8 cellular contexts compared by ENCODE assay signal in genomic region chr7:74988436-74988835, GRCh38. TPM values are rescaled to one million over a fixed set of nuclear protein-coding genes. Genes with fewer than 3 reads are reported as not detected.
DNase-seq lines count a peak whose midpoint lies in the region; ATAC-seq, FAIRE-seq and TF ChIP-seq lines count a peak whose summit lies in the region.
"Not testable (repeated sequence)": the region's sequence is repeated elsewhere in the genome, so short reads cannot be mapped to it uniquely, and the experiment has no call there.

No MANE protein-coding gene starts in this region.

- in situ Hi-C loops in HepG2 (cut with HindIII; ENCODE audit: extremely low pct_ligation_motif_present, low pct_unique_long_range_greater_than_20kb), result not testable (repeated sequence)

- H3K27me3 Mint-ChIP-seq in progenitor cell of endocrine pancreas, result not testable (repeated sequence)

- H3K27ac ChIP-seq in A549; HCT116 (ENCODE audit: low read depth, low read length); fibroblast of lung (ENCODE audit: insufficient read depth, low read length); HepG2 (ENCODE audit: extremely low read length, insufficient read depth, low read length): not testable (repeated sequence)

- not testable (repeated sequence) for H3K79me2 ChIP-seq in HCT116 (ENCODE audit: insufficient read depth, low read length); fibroblast of lung (ENCODE audit: control insufficient read depth, insufficient read depth, low read length); HepG2 (ENCODE audit: insufficient read depth, low read length)

- POLR2A ChIA-PET in A549 (lab: Yijun Ruan, JAX); HCT116 (lab: Charles Lee); HepG2 (lab: Yijun Ruan, JAX): not testable (repeated sequence)

- not testable (repeated sequence) for TF ChIP-seq RAD21 in A549 (conservative IDR thresholded peaks at IDR 0.05 in 1 of 2, IDR thresholded peaks at IDR 0.05 in 1 of 2); HCT116 (IDR thresholded peaks at IDR 0.05; ENCODE audit: low read depth); HepG2 (CRISPR knock-in tag; IDR thresholded peaks at IDR 0.05)

- 89% methylated on average over 9 of the region's 9 CpGs for WGBS in A549 (ENCODE audit: missing lambda C conversion rate)
- 96% methylated on average over 9 of the region's 9 CpGs for WGBS in HepG2 (ENCODE audit: low lambda C conversion rate)

- H3K4me2 ChIP-seq in A549; fibroblast of lung (ENCODE audit: extremely low read depth, insufficient read depth, low read length); HepG2 (ENCODE audit: low read depth, low read length): not testable (repeated sequence)
- H3K4me2 ChIP-seq in HCT116 (ENCODE audit: low read length), result 0 out of 2 replicates have a peak overlapping the region, but pooled peaks have one; percentile 14

- H3K27ac Mint-ChIP-seq in progenitor cell of endocrine pancreas, result peak overlapping the region; percentile 77

- not testable (repeated sequence) for H3K9ac ChIP-seq in HCT116 (ENCODE audit: low read length); fibroblast of lung (ENCODE audit: insufficient read depth, low read length); HepG2 (ENCODE audit: insufficient read depth, low read depth, low read length)

- not testable (repeated sequence) for H3K4me3 Mint-ChIP-seq in progenitor cell of endocrine pancreas (ENCODE audit: low read depth)

- H3K9me3 ChIP-seq in A549; HCT116 (ENCODE audit: control insufficient read depth in 1 of 2, insufficient read depth in 1 of 2, low read depth in 1 of 2, low read length in 2 of 2); fibroblast of lung (ENCODE audit: control insufficient read depth, insufficient read depth, low read depth, low read length); HepG2 (ENCODE audit: low read length): not testable (repeated sequence)

- TF ChIP-seq POLR2A in A549 (IDR thresholded peaks at IDR 0.05; ENCODE audit: low read length); HCT116 (IDR thresholded peaks at IDR 0.05; ENCODE audit: borderline replicate concordance, extremely low read depth, insufficient read depth, insufficient read length); HepG2 (IDR thresholded peaks at IDR 0.05; ENCODE audit: insufficient read depth in 1 of 2, low read depth in 2 of 2, low read length in 2 of 2): not testable (repeated sequence)

- not testable (repeated sequence) for FAIRE-seq in A549 (lab: Jason Lieb, UNC); HepG2 (lab: Jason Lieb, UNC)

- ATAC-seq in A549, HCT116, HepG2: not testable (repeated sequence)

- not testable (repeated sequence) for TF ChIP-seq CTCF in A549 (IDR thresholded peaks at IDR 0.05); HCT116 (IDR thresholded peaks at IDR 0.05 in 2 of 3, conservative IDR thresholded peaks at IDR 0.05 in 1 of 3; ENCODE audit: borderline replicate concordance in 1 of 3, insufficient read depth in 1 of 3, low read depth in 2 of 3, low read length in 2 of 3); choroid plexus epithelial cell (conservative IDR thresholded peaks at IDR 0.05; ENCODE audit: low read depth, low read length); fibroblast of lung (conservative IDR thresholded peaks at IDR 0.05 in 1 of 2, IDR thresholded peaks at IDR 0.05 in 1 of 2; ENCODE audit: low read depth in 1 of 2, low read length in 2 of 2); HepG2 (CRISPR knock-in tag; IDR thresholded peaks at IDR 0.05); progenitor cell of endocrine pancreas (IDR thresholded peaks at IDR 0.05; ENCODE audit: unreplicated experiment)

- RAD21 ChIA-PET in HCT116 (lab: Charles Lee; ENCODE audit: low non-redundant PET in 1 of 2, low total read pairs in 2 of 2, uncharacterized antibody in 2 of 2, unreplicated experiment in 2 of 2), result not testable (repeated sequence)

- DNase-seq in A549 (ENCODE audit: low read depth in 1 of 2, low spot score in 1 of 2); HCT116 (ENCODE audit: low read depth, low spot score); HepG2 (ENCODE audit: low spot score); progenitor cell of endocrine pancreas (ENCODE audit: low spot score, unreplicated experiment): not testable (repeated sequence)
- peak; percentile 14 for DNase-seq in amniotic epithelial cell (ENCODE audit: low read depth)
- peak; percentile 74 for DNase-seq in astrocyte of the hippocampus (ENCODE audit: low read depth, low spot score)
- DNase-seq in choroid plexus epithelial cell (ENCODE audit: low read depth), result peak; percentile 14
- DNase-seq in fibroblast of lung (ENCODE audit: low read depth in 2 of 2), result peak; percentile 35 to 80

- H2AFZ ChIP-seq in HCT116 (ENCODE audit: low read depth, low read length, poor library complexity, severe bottlenecking); fibroblast of lung (ENCODE audit: low read length); HepG2 (ENCODE audit: low read length): not testable (repeated sequence)

- not testable (repeated sequence) for H3K9me2 ChIP-seq in HCT116 (ENCODE audit: insufficient read depth)

- not testable (repeated sequence) for H3K36me3 ChIP-seq in HCT116 (ENCODE audit: control insufficient read depth in 1 of 2, insufficient read depth in 2 of 2, low read length in 2 of 2); fibroblast of lung (ENCODE audit: control insufficient read depth, insufficient read depth, low read length); HepG2 (replicated peaks in 1 of 2; ENCODE audit: control insufficient read depth in 1 of 2, insufficient read depth in 2 of 2, low read length in 2 of 2)

- H3K27me3 ChIP-seq in HCT116 (ENCODE audit: insufficient read depth, low read length), result peaks cover 16% of the 10 kb centered on the region
- not testable (repeated sequence) for H3K27me3 ChIP-seq in fibroblast of lung (ENCODE audit: control insufficient read depth, insufficient read depth, low read length); HepG2 (ENCODE audit: control insufficient read depth in 1 of 2, insufficient read depth in 2 of 2, low read length in 2 of 2)

- H3K4me3 ChIP-seq in A549; HCT116 (replicated peaks in 1 of 2; ENCODE audit: low read depth in 1 of 2, low read length in 2 of 2); choroid plexus epithelial cell (ENCODE audit: low read depth, low read length); fibroblast of lung (replicated peaks in 1 of 4; ENCODE audit: control extremely low read depth in 1 of 4, insufficient read depth in 1 of 4, low read depth in 3 of 4, low read length in 4 of 4); HepG2 (replicated peaks in 1 of 3; ENCODE audit: insufficient read depth in 1 of 3, low read depth in 2 of 3, low read length in 3 of 3): not testable (repeated sequence)

- H4K20me1 ChIP-seq in HCT116 (ENCODE audit: insufficient read depth); fibroblast of lung (ENCODE audit: control insufficient read depth, extremely low read depth, insufficient read depth, low read length); HepG2 (ENCODE audit: insufficient read depth, low read length): not testable (repeated sequence)

- peaks cover 41% of the 10 kb centered on the region for H3K4me1 ChIP-seq in A549
- peaks cover 5 to 12% of the 10 kb centered on the region in 2 experiments for H3K4me1 ChIP-seq in HCT116 (ENCODE audit: control insufficient read depth in 1 of 2, insufficient read depth in 2 of 2, low read length in 2 of 2)
- H3K4me1 ChIP-seq in fibroblast of lung (ENCODE audit: control insufficient read depth, extremely low read depth, insufficient read depth, low read length); HepG2 (ENCODE audit: insufficient read depth, low read length): not testable (repeated sequence)

- not testable (repeated sequence) for H3K36me3 Mint-ChIP-seq in progenitor cell of endocrine pancreas (ENCODE audit: insufficient read depth)

- CTCF ChIA-PET in A549 (lab: Yijun Ruan, JAX); HCT116 (lab: Charles Lee); HepG2 (lab: Yijun Ruan, JAX; ENCODE audit: low intra/inter-chr PET ratio, low total read pairs): not testable (repeated sequence)

- H3K9me3 Mint-ChIP-seq in progenitor cell of endocrine pancreas (ENCODE audit: low read depth), result not testable (repeated sequence)

- not testable (repeated sequence) for TF ChIP-seq EP300 in A549 (IDR thresholded peaks at IDR 0.05); HepG2 (IDR thresholded peaks at IDR 0.05; ENCODE audit: low read depth in 2 of 2, low read length in 2 of 2); HepG2 (CRISPR knock-in tag; IDR thresholded peaks at IDR 0.05; ENCODE audit: borderline replicate concordance)

- BruUV-seq in HCT116 (replicated peaks; lab: Mats Ljungman, UMichigan); HepG2 (replicated peaks; lab: Mats Ljungman, UMichigan): not testable (repeated sequence)

- peaks cover 11% of the 10 kb centered on the region for H3K4me1 Mint-ChIP-seq in progenitor cell of endocrine pancreas (ENCODE audit: low read depth)

- intact Hi-C loops in HCT116 (cut with micrococcal nuclease); HepG2 (cut with micrococcal nuclease; ENCODE audit: unreplicated experiment): not testable (repeated sequence)

RNA-seq across cellular contexts. Expression of gene CASTOR2, which starts 23.9 kb away (rescaled TPM):
- polyA plus RNA-seq in A549 (2011; rRNA removed), result 6.0 and 11.8 TPM in 2 replicates
- polyA plus RNA-seq in A549 (2012; cell fraction: cytosol; rRNA removed), result 9.8 and 19.0 TPM in 2 replicates
- 11.2 and 14.7 TPM in 2 replicates for polyA plus RNA-seq in A549 (2012; cell fraction: nucleus; rRNA removed)
- 4.6 to 5.2 TPM (median 4.8 TPM) in 3 replicates for polyA plus RNA-seq in A549 (2017; fragmentation: RNase III; extraction: RNeasy Plus Mini Kit Qiagen cat#74134 plus additional on column Dnase treatment)
- 67.9 and 89.4 TPM in 2 replicates for polyA minus RNA-seq in A549 (2011; rRNA and poly(A)+ RNA removed)
- 9.4 TPM for total RNA-seq in HCT116 (2021; ENCODE audit: unreplicated experiment)
- 2.7 and 3.0 TPM in 2 replicates for polyA plus RNA-seq in HCT116 (2012)
- 10.3 and 10.9 TPM in 2 replicates for total RNA-seq in fibroblast of lung
- polyA plus RNA-seq in fibroblast of lung, result 9.0 and 10.2 TPM in 2 replicates
- 6.3 and 8.0 TPM in 2 replicates for polyA plus RNA-seq in fibroblast of lung (2012)
- 95.3 and 248 TPM in 2 replicates for polyA minus RNA-seq in fibroblast of lung (ENCODE audit: low replicate concordance)
- total RNA-seq in HepG2 (2016; rRNA removed; fragmentation: Illumina TruSeq; extraction: Trizol), result 6.5 and 8.7 TPM in 2 replicates
- total RNA-seq in HepG2 (2016; cell fraction: cytosol; rRNA removed; fragmentation: Illumina TruSeq; extraction: Trizol; ENCODE audit: low read depth), result 4.8 and 5.0 TPM in 2 replicates
- 5.8 and 7.4 TPM in 2 replicates for total RNA-seq in HepG2 (2016; cell fraction: insoluble cytoplasmic fraction; rRNA removed; fragmentation: Illumina TruSeq; extraction: Trizol)
- 6.3 and 9.5 TPM in 2 replicates for total RNA-seq in HepG2 (2016; cell fraction: membrane; rRNA removed; fragmentation: Illumina TruSeq; extraction: Trizol)
- total RNA-seq in HepG2 (2016; cell fraction: nucleus; rRNA removed; fragmentation: Illumina TruSeq; extraction: Trizol), result 6.4 and 6.5 TPM in 2 replicates
- polyA plus RNA-seq in HepG2 (2011; rRNA removed), result 7.0 and 7.5 TPM in 2 replicates
- 4.4 and 6.3 TPM in 2 replicates for polyA plus RNA-seq in HepG2 (2011; cell fraction: cytosol; rRNA removed)
- polyA plus RNA-seq in HepG2 (2011; cell fraction: nucleus; rRNA removed), result 12.2 and 18.7 TPM in 2 replicates
- polyA plus RNA-seq in HepG2 (2012), result 3.7 and 4.3 TPM in 2 replicates
- polyA plus RNA-seq in HepG2 (2016; cell fraction: cytosol; fragmentation: Illumina TruSeq; extraction: Trizol; ENCODE audit: low read depth), result 1.2 and 1.6 TPM in 2 replicates
- 2.1 and 2.4 TPM in 2 replicates for polyA plus RNA-seq in HepG2 (2016; cell fraction: insoluble cytoplasmic fraction; fragmentation: Illumina TruSeq; extraction: Trizol; ENCODE audit: low read depth)
- polyA plus RNA-seq in HepG2 (2016; cell fraction: membrane; fragmentation: Illumina TruSeq; extraction: Trizol; ENCODE audit: low read depth), result 2.2 and 2.6 TPM in 2 replicates
- polyA plus RNA-seq in HepG2 (2016; cell fraction: nucleus; fragmentation: Illumina TruSeq; extraction: Trizol; ENCODE audit: insufficient read depth, low read depth), result 3.6 and 7.2 TPM in 2 replicates
- polyA minus RNA-seq in HepG2 (2011; rRNA and poly(A)+ RNA removed; ENCODE audit: low replicate concordance), result 68.0 and 68.7 TPM in 2 replicates
- polyA minus RNA-seq in HepG2 (2011; cell fraction: cytosol; rRNA and poly(A)+ RNA removed), result 17.9 and 20.2 TPM in 2 replicates
- polyA minus RNA-seq in HepG2 (2011; cell fraction: nucleus; rRNA and poly(A)+ RNA removed), result 4.1 and 5.0 TPM in 2 replicates
- 67.0 and 79.8 TPM in 2 replicates for total RNA-seq in progenitor cell of endocrine pancreas
